In the genomic region with DNA sequence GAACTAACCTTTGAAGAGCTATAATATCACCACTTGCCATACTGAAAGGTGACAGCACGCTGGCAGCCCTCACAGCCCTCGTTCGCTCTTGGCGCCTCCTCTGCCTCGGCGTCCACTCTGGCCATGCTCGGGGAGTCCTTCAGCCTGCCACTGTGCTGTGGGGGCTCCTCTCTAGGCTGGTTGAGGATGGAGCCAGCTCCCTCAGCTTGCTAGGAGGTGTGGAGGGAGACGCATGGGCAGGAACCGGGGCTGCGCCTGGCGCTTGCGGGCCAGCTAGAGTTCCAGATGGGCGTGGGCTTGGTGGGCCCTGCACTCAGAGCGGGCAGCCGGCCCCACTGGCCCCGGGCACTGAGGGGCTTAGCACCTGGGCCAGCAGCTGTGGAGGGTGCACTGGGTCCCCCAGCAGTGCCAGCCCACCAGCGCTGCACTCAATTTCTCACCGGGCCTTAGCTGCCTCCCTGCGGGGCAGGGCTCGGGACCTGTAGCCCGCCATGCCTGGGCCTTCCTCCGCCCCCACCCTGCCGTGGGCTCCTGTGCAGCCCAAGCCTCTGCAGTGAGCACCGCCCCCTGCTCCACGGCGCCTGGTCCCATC, we compare ENCODE assay signal across 22 cellular contexts.
DNase-seq lines count a peak whose midpoint lies in the region; ATAC-seq and TF ChIP-seq lines count a peak whose summit lies in the region.
"Had no signal": no experiment of that assay in that cellular context is flagged by ENCODE, and none has a peak within 500 bp of the region (broad histone marks: within the 10 kb centered on the region; RNA-seq: fewer than 3 reads in every experiment).

No MANE protein-coding gene starts in this region.

- no peak overlapping the region for H2BK15ac ChIP-seq in neuronal stem cell (ENCODE audit: low read length)

- no peak overlapping the region for H2BK5ac ChIP-seq in neuronal stem cell (ENCODE audit: low read length)

- H2AK5ac ChIP-seq in neuronal stem cell (ENCODE audit: low read depth, low read length), result no peak overlapping the region

- H3K27ac ChIP-seq in gastroesophageal sphincter, result no peak overlapping the region
- H3K27ac ChIP-seq in neuronal stem cell (replicated peaks; ENCODE audit: low read length), result no peak overlapping the region
- no peak overlapping the region for H3K27ac ChIP-seq in ascending aorta
- H3K27ac ChIP-seq: BLaER1 had no signal

- H2BK12ac ChIP-seq in neuronal stem cell (ENCODE audit: low read length), result peak overlapping the region; percentile 84

- TF ChIP-seq CTCF in gastroesophageal sphincter (IDR thresholded peaks at IDR 0.05), result no peak
- no peak for TF ChIP-seq CTCF in ascending aorta (IDR thresholded peaks at IDR 0.05)

- no peaks in the 10 kb centered on the region for H3K36me3 ChIP-seq in gastroesophageal sphincter
- no peaks in the 10 kb centered on the region for H3K36me3 ChIP-seq in neuronal stem cell (replicated peaks in 1 of 2; ENCODE audit: control insufficient read depth in 2 of 2, insufficient read depth in 2 of 2, low read length in 2 of 2)
- no peaks in the 10 kb centered on the region for H3K36me3 ChIP-seq in ascending aorta
- H3K36me3 ChIP-seq: BE2C, BLaER1 had no signal

- intact Hi-C loops in Right ventricle myocardium superior (cut with DNase I) (no loop called here), left ventricle myocardium superior (cut with micrococcal nuclease) (no loop called here), ascending aorta (cut with DNase I) (no loop called here)

- H4K8ac ChIP-seq in neuronal stem cell (ENCODE audit: low read depth, low read length), result peak overlapping the region; percentile 65

- no peak overlapping the region for H4K91ac ChIP-seq in neuronal stem cell (ENCODE audit: low read depth, low read length, poor library complexity)

- H2BK120ac ChIP-seq in neuronal stem cell (ENCODE audit: low read depth, low read length), result no peak overlapping the region

- WGBS in gastroesophageal sphincter (ENCODE audit: low coverage in 1 of 2), 2 donors, result 97% methylated on average over 5 of the region's 26 CpGs; no CpG with 5 or more reads in 1 of the 2 donors
- WGBS in neuronal stem cell (ENCODE audit: extremely low coverage in 2 of 2, insufficient read length in 2 of 2, insufficient replicate concordance in 1 of 2), 2 donors, result no CpG with 5 or more reads among the region's 26 CpGs

- H3K27me3 ChIP-seq in gastroesophageal sphincter (no peaks in the 10 kb centered on the region), neuronal stem cell (ENCODE audit: control insufficient read depth in 3 of 3, insufficient read depth in 3 of 3, low read depth in 1 of 3, low read length in 3 of 3) (no peaks in the 10 kb centered on the region), ascending aorta (no peaks in the 10 kb centered on the region)
- H3K27me3 ChIP-seq: BE2C, BLaER1 had no signal

- no peak overlapping the region for H3K9ac ChIP-seq in neuronal stem cell (ENCODE audit: low read depth, low read length, poor library complexity)
- H3K9ac ChIP-seq: BLaER1 had no signal

- no peak overlapping the region for H2AFZ ChIP-seq in neuronal stem cell (ENCODE audit: low read length)

- H3K4me3 ChIP-seq in gastroesophageal sphincter (no peak overlapping the region), neuronal stem cell (ENCODE audit: low read length in 2 of 2) (no peak overlapping the region), ascending aorta (no peak overlapping the region)
- H3K4me3 ChIP-seq: BLaER1, GM12878 had no signal

- peak overlapping the region; percentile 71 for H3K14ac ChIP-seq in neuronal stem cell (ENCODE audit: low read length)

- H3K9me3 ChIP-seq in gastroesophageal sphincter (no peaks in the 10 kb centered on the region), neuronal stem cell (replicated peaks in 1 of 2; ENCODE audit: control insufficient read depth in 2 of 2, insufficient read depth in 1 of 2, low read depth in 1 of 2, low read length in 2 of 2) (no peaks in the 10 kb centered on the region), ascending aorta (no peaks in the 10 kb centered on the region)
- H3K9me3 ChIP-seq: BE2C, BLaER1 had no signal

- peak overlapping the region; percentile 64 for H3K18ac ChIP-seq in neuronal stem cell (ENCODE audit: low read length)

- no peak for TF ChIP-seq EP300 in gastroesophageal sphincter (IDR thresholded peaks at IDR 0.05)

- H3K4me1 ChIP-seq in gastroesophageal sphincter (no peaks in the 10 kb centered on the region), neuronal stem cell (ENCODE audit: control insufficient read depth in 2 of 2, insufficient read depth in 1 of 2, low read depth in 1 of 2, low read length in 2 of 2) (no peaks in the 10 kb centered on the region), ascending aorta (no peaks in the 10 kb centered on the region)
- H3K4me1 ChIP-seq: BE2C, BLaER1 had no signal

- no peak overlapping the region for H3K23ac ChIP-seq in neuronal stem cell (ENCODE audit: low read depth, low read length, poor library complexity)

- DNase-seq in Right ventricle myocardium superior, result peak; percentile 29
- DNase-seq in left ventricle myocardium superior, result no peak
- no peak for DNase-seq in neuronal stem cell (ENCODE audit: low spot score)
- DNase-seq in ascending aorta (ENCODE audit: low spot score in 2 of 2), result no peak
- DNase-seq: 8988T; ACHN; BE2C; C1 segment of cervical spinal cord; CD4-positive, alpha-beta memory T cell; CD4-positive, CD25-positive, alpha-beta regulatory T cell; CD8-positive, alpha-beta memory T cell; COR-L47; DMS 273 treated with DMSO at 0.1 percent for 48 hours; DMS153; DMS53; DMS79; DND-41; EL; GDM1 had no signal

- peaks cover 2% of the 10 kb centered on the region for H3K79me1 ChIP-seq in neuronal stem cell (ENCODE audit: low read depth, low read length)

- no peak for TF ChIP-seq POLR2A in gastroesophageal sphincter (IDR thresholded peaks at IDR 0.05)

- ATAC-seq in Right ventricle myocardium superior (ENCODE audit: poor library complexity) (no peak), left ventricle myocardium superior (no peak), gastroesophageal sphincter (peak; percentile 31)
- ATAC-seq: GM12878 had no signal

- no peak overlapping the region for H3K4ac ChIP-seq in neuronal stem cell (ENCODE audit: low read length)

- H3K4me2 ChIP-seq in neuronal stem cell (ENCODE audit: insufficient read depth, low read length, poor library complexity, severe bottlenecking), result no peak overlapping the region
- H3K4me2 ChIP-seq: BLaER1 had no signal
